1 cellular context compared by ENCODE assay signal in genomic region chr21:35337573-35337972, GRCh38.
A peak's percentile ranks its signal among the peaks of the same experiment; 100 is the strongest.
TF ChIP-seq lines count a peak whose summit lies in the region.

No MANE protein-coding gene starts in this region.

TF ChIP-seq in HepG2, 621 proteins besides CTCF, POLR2A, EP300 and RAD21:
- TF ChIP-seq CAMTA2 (CRISPR knock-in tag; IDR thresholded peaks at IDR 0.05; ENCODE audit: borderline replicate concordance) (no peak), CEBPB (IDR thresholded peaks at IDR 0.05; ENCODE audit: borderline replicate concordance, low read depth, low read length) (0 out of 2 replicates have a peak, but pooled peaks have one; percentile 26)
